In genomic region chr1:197778326-197778922, GRCh38 we compare ENCODE assay signal across 2 cellular contexts.
TF ChIP-seq lines count a peak whose summit lies in the region.

No MANE protein-coding gene starts in this region.

TF ChIP-seq in SK-N-SH, 30 proteins besides CTCF, POLR2A, EP300 and RAD21 (continued from another document):
- no peak for TF ChIP-seq SIN3A (IDR thresholded peaks at IDR 0.05; ENCODE audit: borderline replicate concordance, low read depth, low read length)
- no peak for TF ChIP-seq EZH2phosphoT487 (IDR thresholded peaks at IDR 0.05; ENCODE audit: borderline replicate concordance, low read depth)
- no peak for TF ChIP-seq MEF2A (IDR thresholded peaks at IDR 0.05; ENCODE audit: borderline replicate concordance, low read depth)
- TF ChIP-seq MXI1 (IDR thresholded peaks at IDR 0.05; ENCODE audit: low read depth, low read length) = no peak
- no peak for TF ChIP-seq TAF1 (IDR thresholded peaks at IDR 0.05; ENCODE audit: borderline replicate concordance, low read depth, low read length)
- TF ChIP-seq, protein P1, sequence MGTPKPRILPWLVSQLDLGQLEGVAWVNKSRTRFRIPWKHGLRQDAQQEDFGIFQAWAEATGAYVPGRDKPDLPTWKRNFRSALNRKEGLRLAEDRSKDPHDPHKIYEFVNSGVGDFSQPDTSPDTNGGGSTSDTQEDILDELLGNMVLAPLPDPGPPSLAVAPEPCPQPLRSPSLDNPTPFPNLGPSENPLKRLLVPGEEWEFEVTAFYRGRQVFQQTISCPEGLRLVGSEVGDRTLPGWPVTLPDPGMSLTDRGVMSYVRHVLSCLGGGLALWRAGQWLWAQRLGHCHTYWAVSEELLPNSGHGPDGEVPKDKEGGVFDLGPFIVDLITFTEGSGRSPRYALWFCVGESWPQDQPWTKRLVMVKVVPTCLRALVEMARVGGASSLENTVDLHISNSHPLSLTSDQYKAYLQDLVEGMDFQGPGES (IDR thresholded peaks at IDR 0.05; ENCODE audit: low read depth, low read length) = no peak
- TF ChIP-seq NFIC (IDR thresholded peaks at IDR 0.05; ENCODE audit: borderline replicate concordance) = no peak
- TF ChIP-seq FOXJ3 (CRISPR knock-in tag; IDR thresholded peaks at IDR 0.05) = no peak
- no peak for TF ChIP-seq POLR2AphosphoS5 (IDR thresholded peaks at IDR 0.05; ENCODE audit: low read depth, low read length)
- TF ChIP-seq, protein P2, sequence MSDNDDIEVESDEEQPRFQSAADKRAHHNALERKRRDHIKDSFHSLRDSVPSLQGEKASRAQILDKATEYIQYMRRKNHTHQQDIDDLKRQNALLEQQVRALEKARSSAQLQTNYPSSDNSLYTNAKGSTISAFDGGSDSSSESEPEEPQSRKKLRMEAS (IDR thresholded peaks at IDR 0.05; ENCODE audit: low read depth) = no peak
- no peak for TF ChIP-seq TEAD4 (IDR thresholded peaks at IDR 0.05; ENCODE audit: borderline replicate concordance, insufficient read depth)
TF ChIP-seq in SK-N-SH: peak in this region for 0.

TF ChIP-seq in SK-N-SH treated with all-trans-retinoic acid at 6 μM for 48 hours, 23 proteins besides CTCF, POLR2A, EP300 and RAD21 (continued from another document):
- TF ChIP-seq, protein P3, sequence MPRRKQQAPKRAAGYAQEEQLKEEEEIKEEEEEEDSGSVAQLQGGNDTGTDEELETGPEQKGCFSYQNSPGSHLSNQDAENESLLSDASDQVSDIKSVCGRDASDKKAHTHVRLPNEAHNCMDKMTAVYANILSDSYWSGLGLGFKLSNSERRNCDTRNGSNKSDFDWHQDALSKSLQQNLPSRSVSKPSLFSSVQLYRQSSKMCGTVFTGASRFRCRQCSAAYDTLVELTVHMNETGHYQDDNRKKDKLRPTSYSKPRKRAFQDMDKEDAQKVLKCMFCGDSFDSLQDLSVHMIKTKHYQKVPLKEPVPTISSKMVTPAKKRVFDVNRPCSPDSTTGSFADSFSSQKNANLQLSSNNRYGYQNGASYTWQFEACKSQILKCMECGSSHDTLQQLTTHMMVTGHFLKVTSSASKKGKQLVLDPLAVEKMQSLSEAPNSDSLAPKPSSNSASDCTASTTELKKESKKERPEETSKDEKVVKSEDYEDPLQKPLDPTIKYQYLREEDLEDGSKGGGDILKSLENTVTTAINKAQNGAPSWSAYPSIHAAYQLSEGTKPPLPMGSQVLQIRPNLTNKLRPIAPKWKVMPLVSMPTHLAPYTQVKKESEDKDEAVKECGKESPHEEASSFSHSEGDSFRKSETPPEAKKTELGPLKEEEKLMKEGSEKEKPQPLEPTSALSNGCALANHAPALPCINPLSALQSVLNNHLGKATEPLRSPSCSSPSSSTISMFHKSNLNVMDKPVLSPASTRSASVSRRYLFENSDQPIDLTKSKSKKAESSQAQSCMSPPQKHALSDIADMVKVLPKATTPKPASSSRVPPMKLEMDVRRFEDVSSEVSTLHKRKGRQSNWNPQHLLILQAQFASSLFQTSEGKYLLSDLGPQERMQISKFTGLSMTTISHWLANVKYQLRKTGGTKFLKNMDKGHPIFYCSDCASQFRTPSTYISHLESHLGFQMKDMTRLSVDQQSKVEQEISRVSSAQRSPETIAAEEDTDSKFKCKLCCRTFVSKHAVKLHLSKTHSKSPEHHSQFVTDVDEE (CRISPR knock-in tag; IDR thresholded peaks at IDR 0.05) = no peak
- no peak for TF ChIP-seq TCF4 (CRISPR knock-in tag; IDR thresholded peaks at IDR 0.05; ENCODE audit: borderline replicate concordance)
- TF ChIP-seq, protein P4, sequence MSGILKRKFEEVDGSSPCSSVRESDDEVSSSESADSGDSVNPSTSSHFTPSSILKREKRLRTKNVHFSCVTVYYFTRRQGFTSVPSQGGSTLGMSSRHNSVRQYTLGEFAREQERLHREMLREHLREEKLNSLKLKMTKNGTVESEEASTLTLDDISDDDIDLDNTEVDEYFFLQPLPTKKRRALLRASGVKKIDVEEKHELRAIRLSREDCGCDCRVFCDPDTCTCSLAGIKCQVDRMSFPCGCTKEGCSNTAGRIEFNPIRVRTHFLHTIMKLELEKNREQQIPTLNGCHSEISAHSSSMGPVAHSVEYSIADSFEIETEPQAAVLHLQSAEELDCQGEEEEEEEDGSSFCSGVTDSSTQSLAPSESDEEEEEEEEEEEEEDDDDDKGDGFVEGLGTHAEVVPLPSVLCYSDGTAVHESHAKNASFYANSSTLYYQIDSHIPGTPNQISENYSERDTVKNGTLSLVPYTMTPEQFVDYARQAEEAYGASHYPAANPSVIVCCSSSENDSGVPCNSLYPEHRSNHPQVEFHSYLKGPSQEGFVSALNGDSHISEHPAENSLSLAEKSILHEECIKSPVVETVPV (CRISPR knock-in tag; IDR thresholded peaks at IDR 0.05) = no peak
- no peak for TF ChIP-seq ZC3H10 (CRISPR knock-in tag; IDR thresholded peaks at IDR 0.05)
